14 cellular contexts compared by ENCODE assay signal in the genomic region with DNA sequence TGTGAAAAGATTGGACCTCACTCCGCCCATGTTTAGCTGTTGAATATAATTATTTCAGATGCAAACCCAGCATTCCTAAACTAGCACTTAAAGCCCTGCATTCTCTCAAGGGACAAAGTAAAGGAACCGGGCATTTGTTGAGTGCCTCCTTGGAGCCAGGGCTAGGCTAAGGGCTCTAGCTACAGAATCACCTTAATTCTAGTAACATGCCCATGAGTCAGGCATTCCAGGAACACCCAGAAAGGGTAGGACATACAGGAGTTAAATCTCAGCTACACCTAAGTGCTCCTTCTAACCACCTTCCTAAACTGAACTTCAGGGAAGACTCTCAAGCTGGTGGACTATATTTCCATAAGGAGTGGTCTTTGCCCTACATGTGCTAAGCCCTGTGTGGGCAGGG.
"Had no signal": no experiment of that assay in that cellular context is flagged by ENCODE, and none has a peak within 500 bp of the region (broad histone marks: within the 10 kb centered on the region; RNA-seq: fewer than 3 reads in every experiment).

No MANE protein-coding gene starts in this region.

- H3K27me3 ChIP-seq: esophagus squamous epithelium, neutrophil, right atrium auricular region had no signal

- H3K4me3 ChIP-seq: coronary artery, esophagus squamous epithelium, mucosa of descending colon, right atrium auricular region had no signal

- DNase-seq: effector CD4-positive, alpha-beta T cell; esophagus squamous epithelium; foreskin fibroblast; left colon; mucosa of descending colon; naive thymus-derived CD8-positive, alpha-beta T cell; small intestine; stimulated activated CD4-positive, alpha-beta T cell treated with anti-CD3 and anti-CD28 coated beads, Interleukin-12 subunit alpha, Interleukin-12 subunit beta, amount 100 ng/mL, for 4 hours; stimulated activated CD4-positive, alpha-beta T cell treated with anti-CD3 and anti-CD28 coated beads, Interleukin-2, amount 100 ng/mL, for 48 hours; stimulated activated naive CD4-positive, alpha-beta T cell treated with Interleukin-2 at 50 U/mL for 16 hours; trophoblast cell had no signal

- H3K36me3 ChIP-seq: esophagus squamous epithelium, neutrophil, right atrium auricular region had no signal

- H3K9me3 ChIP-seq: esophagus squamous epithelium, mucosa of descending colon, neutrophil had no signal

- H3K4me1 ChIP-seq: right atrium auricular region had no signal

- H3K27ac ChIP-seq: coronary artery, neutrophil, right atrium auricular region had no signal

- ATAC-seq: left colon; mucosa of descending colon; naive thymus-derived CD8-positive, alpha-beta T cell had no signal
